In genomic region chr9:122248448-122248865, GRCh38 we compare ENCODE assay signal across 11 cellular contexts. TPM values are rescaled to one million over a fixed set of nuclear protein-coding genes. Genes with fewer than 3 reads are reported as not detected.
"Had no signal": no experiment of that assay in that cellular context is flagged by ENCODE, and none has a peak within 500 bp of the region (broad histone marks: within the 10 kb centered on the region; RNA-seq: fewer than 3 reads in every experiment).

No MANE protein-coding gene starts in this region.

- H3K27ac ChIP-seq: right atrium auricular region, skin epidermis, uterus had no signal

- ATAC-seq: left colon had no signal

- H3K4me3 ChIP-seq: right atrium auricular region, skin epidermis, uterus had no signal

- DNase-seq: activated CD4-positive, alpha-beta T cell treated with anti-CD3 and anti-CD28 coated beads for 4 hours; activated naive CD4-positive, alpha-beta T cell treated with anti-CD3 and anti-CD28 coated beads, Interleukin-2, amount 10 ng/mL, durations not matched to agents 7 days and 5 days; central memory CD4-positive, alpha-beta T cell; cortex of kidney; left colon; SK-N-SH; T-helper 1 cell had no signal

- H3K27me3 ChIP-seq: right atrium auricular region, uterus had no signal

- H3K9me3 ChIP-seq: right atrium auricular region, SK-N-SH, uterus had no signal

- H3K4me1 ChIP-seq: uterus had no signal

- H3K36me3 ChIP-seq: uterus had no signal

RNA-seq across cellular contexts. Expression of gene LHX6, which starts 19.7 kb away (rescaled TPM):
- total RNA-seq: osteoblast had no signal
